24 cellular contexts compared by ENCODE assay signal in the genomic region with DNA sequence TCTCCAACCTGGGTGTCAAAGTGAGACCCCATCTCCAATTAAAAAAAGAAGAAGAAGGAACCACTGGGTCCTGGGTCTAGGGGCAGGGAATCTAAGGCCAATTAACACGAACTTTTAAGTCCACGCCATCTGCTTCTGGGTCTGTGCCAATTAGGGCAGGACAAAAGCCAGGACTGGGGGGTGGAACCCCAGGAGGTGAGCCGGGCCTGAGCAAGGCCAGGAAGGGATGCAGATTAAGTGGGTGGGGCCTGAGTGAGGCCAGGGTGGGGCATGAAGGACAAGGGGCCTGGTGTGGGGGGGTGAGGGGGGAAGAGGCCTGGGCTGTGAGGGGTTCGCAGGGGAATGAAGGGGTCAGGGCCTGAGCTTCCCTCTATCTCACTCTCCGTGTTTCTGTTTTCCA. TPM values are rescaled to one million over a fixed set of nuclear protein-coding genes. Genes with fewer than 3 reads are reported as not detected.
A peak's percentile ranks its signal among the peaks of the same experiment; 100 is the strongest.
DNase-seq lines count a peak whose midpoint lies in the region; ATAC-seq, FAIRE-seq and TF ChIP-seq lines count a peak whose summit lies in the region.
"Had no signal": no experiment of that assay in that cellular context is flagged by ENCODE, and none has a peak within 500 bp of the region (broad histone marks: within the 10 kb centered on the region; RNA-seq: fewer than 3 reads in every experiment).

No MANE protein-coding gene starts in this region.

- peak overlapping the region; percentile 69 for H3K27ac Mint-ChIP-seq in type B pancreatic cell
- H3K27ac Mint-ChIP-seq: activated CD8-positive, alpha-beta T cell treated with anti-CD3 and anti-CD28 coated beads for 36 hours; CD4-positive, alpha-beta memory T cell; IgD-negative memory B cell; T-helper 2 cell treated with Interferon-gamma antibody and Interleukin-4, amounts not matched to agents 5 μg/mL and 100 μg/mL, for 36 hours had no signal

- no peak overlapping the region for H3K4ac ChIP-seq in IMR-90 (ENCODE audit: low read depth, low read length)

- H3K56ac ChIP-seq in IMR-90 (ENCODE audit: extremely low read depth, insufficient read depth, low read length) = no peak overlapping the region

- CTCF ChIA-PET in IMR-90 (lab: Yijun Ruan, JAX) = interaction anchor here (0.7 kb wide), 1 partner anchor 14 kb away, joined by 4 read pairs; no protein-coding TSS in a partner anchor
- CTCF ChIA-PET in K562 (lab: Yijun Ruan, JAX; ENCODE audit: low intra/inter-chr PET ratio) = no interaction called here

- 69% methylated on average over 3 of the region's 5 CpGs; no CpG with 5 or more reads in 1 of the 2 experiments for WGBS in IMR-90 (ENCODE audit: extremely low coverage in 2 of 2, insufficient read length in 1 of 2), 2 experiments
- WGBS in K562 (ENCODE audit: insufficient coverage, low coverage, missing lambda C conversion rate) = 31% methylated on average over 4 of the region's 5 CpGs

- no peak overlapping the region for H3K23ac ChIP-seq in IMR-90 (ENCODE audit: low read depth, low read length)

- H3K27me3 ChIP-seq in IMR-90 (ENCODE audit: control insufficient read depth, insufficient read depth, low read length) (no peaks in the 10 kb centered on the region), K562 (ENCODE audit: control insufficient read depth in 2 of 2, insufficient read depth in 2 of 2, low read length in 2 of 2) (no peaks in the 10 kb centered on the region)
- H3K27me3 ChIP-seq: breast epithelium, MG63 had no signal

- peaks cover 40% of the 10 kb centered on the region for H3K36me3 Mint-ChIP-seq in type B pancreatic cell

- H3K9me1 ChIP-seq in IMR-90 (ENCODE audit: insufficient read depth, low read length) (peaks cover 7% of the 10 kb centered on the region; the same call in 1 of the 2 replicates), K562 (ENCODE audit: control insufficient read depth, insufficient read depth, low read length) (peaks cover 2% of the 10 kb centered on the region)

- peaks cover 23 to 66% of the 10 kb centered on the region in 2 experiments for H3K79me1 ChIP-seq in IMR-90 (ENCODE audit: low read depth in 1 of 2, low read length in 2 of 2)

- no peak overlapping the region for H3K4me3 Mint-ChIP-seq in type B pancreatic cell
- H3K4me3 Mint-ChIP-seq: activated CD8-positive, alpha-beta T cell treated with anti-CD3 and anti-CD28 coated beads for 36 hours; CD4-positive, alpha-beta memory T cell; IgD-negative memory B cell; T-helper 2 cell treated with Interferon-gamma antibody and Interleukin-4, amounts not matched to agents 5 μg/mL and 100 μg/mL, for 36 hours had no signal

- H3K27ac ChIP-seq in IMR-90 (ENCODE audit: insufficient read depth, low read length) (no peak overlapping the region), K562 (ENCODE audit: extremely low read depth, low read depth, low read length) (peak overlapping the region; percentile 80), kidney (ENCODE audit: low read depth in 2 of 2, low read length in 2 of 2) (peak overlapping the region in 1 of 2 donors; percentile 20)
- H3K27ac ChIP-seq: breast epithelium, prostate gland, SK-N-MC had no signal

- H2AK9ac ChIP-seq in IMR-90 (replicated peaks; ENCODE audit: low read depth, low read length, poor library complexity) = no peak overlapping the region

- H3K27me3 Mint-ChIP-seq in type B pancreatic cell = no peaks in the 10 kb centered on the region
- H3K27me3 Mint-ChIP-seq: activated CD8-positive, alpha-beta T cell treated with anti-CD3 and anti-CD28 coated beads for 36 hours; CD4-positive, alpha-beta memory T cell; IgD-negative memory B cell had no signal

- no peak overlapping the region for H4K5ac ChIP-seq in IMR-90 (ENCODE audit: low read depth, low read length)

- no peak overlapping the region for H3K14ac ChIP-seq in IMR-90 (replicated peaks; ENCODE audit: low read depth, low read length)

- H3K4me3 ChIP-seq in IMR-90 (ENCODE audit: insufficient read depth, low read depth, low read length) (no peak overlapping the region), K562 (no peak overlapping the region), kidney (ENCODE audit: low read length in 2 of 2) (no peak overlapping the region)
- H3K4me3 ChIP-seq: breast epithelium, MG63, prostate gland, SK-N-MC had no signal

- no peak overlapping the region for H4K8ac ChIP-seq in IMR-90 (ENCODE audit: low read depth in 2 of 2, low read length in 2 of 2)

- H3K18ac ChIP-seq in IMR-90 (ENCODE audit: low read depth, low read length) = no peak overlapping the region

- peaks cover 17% of the 10 kb centered on the region for H3K36me3 ChIP-seq in IMR-90 (ENCODE audit: control insufficient read depth, insufficient read depth, low read length)
- H3K36me3 ChIP-seq in K562 (ENCODE audit: control insufficient read depth, insufficient read depth, low read length) = peaks cover 65% of the 10 kb centered on the region; the same call in 2 of the 3 replicates
- peaks cover 0 to 6% of the 10 kb centered on the region in 2 donors for H3K36me3 ChIP-seq in kidney (ENCODE audit: control insufficient read depth in 1 of 2, insufficient read depth in 2 of 2, low read length in 2 of 2)
- H3K36me3 ChIP-seq: breast epithelium, prostate gland had no signal

- peaks cover 9% of the 10 kb centered on the region for H3K4me1 Mint-ChIP-seq in type B pancreatic cell (ENCODE audit: unreplicated experiment)

- TF ChIP-seq EP300 in K562 (IDR thresholded peaks at IDR 0.05; ENCODE audit: low read length) = no peak

- peaks cover 11% of the 10 kb centered on the region; the same call in 1 of the 2 replicates for H4K20me1 ChIP-seq in IMR-90 (ENCODE audit: insufficient read depth, low read length)
- H4K20me1 ChIP-seq in K562 (replicated peaks; ENCODE audit: control insufficient read depth, insufficient read depth, low read length) = no peaks in the 10 kb centered on the region

- no peak for ATAC-seq in IMR-90 (ENCODE audit: low read depth)
- peak; percentile 96 for ATAC-seq in K562
- no peak for ATAC-seq in GM19035 (IDR thresholded peaks at IDR 0.05; ENCODE audit: unreplicated experiment)
- ATAC-seq: activated CD8-positive, alpha-beta T cell treated with anti-CD3 and anti-CD28 coated beads for 36 hours; left ventricle myocardium superior had no signal

- H2AK5ac ChIP-seq in IMR-90 (ENCODE audit: low read depth, low read length) = peak overlapping the region; percentile 1; the same call in 1 of the 2 replicates

- no peak overlapping the region for H4K91ac ChIP-seq in IMR-90 (ENCODE audit: insufficient read depth, low read depth, low read length)

- intact Hi-C loops in IMR-90 (cut with micrococcal nuclease) (no loop called here), K562 (cut with micrococcal nuclease) (no loop called here), kidney (cut with DNase I) (no loop called here)

- H2BK5ac ChIP-seq in IMR-90 (ENCODE audit: low read depth, low read length, poor library complexity, severe bottlenecking) = no peak overlapping the region

- H3K4me1 ChIP-seq in IMR-90 (ENCODE audit: control insufficient read depth, insufficient read depth, low read length) (peaks cover 8% of the 10 kb centered on the region), K562 (replicated peaks in 1 of 2; ENCODE audit: control insufficient read depth in 2 of 2, insufficient read depth in 2 of 2, low read length in 2 of 2) (peaks cover 15 to 26% of the 10 kb centered on the region in 2 experiments), kidney (ENCODE audit: control insufficient read depth in 1 of 2, insufficient read depth in 1 of 2, low read depth in 1 of 2, low read length in 2 of 2) (peaks cover 6 to 13% of the 10 kb centered on the region in 2 donors)
- H3K4me1 ChIP-seq: breast epithelium, prostate gland had no signal

- dilution Hi-C loops in IMR-90 (cut with HindIII; ENCODE audit: low sequenced_read_pairs, unreplicated experiment) = no loop called here

- POLR2A ChIA-PET in IMR-90 (lab: Charles Lee; ENCODE audit: unreplicated experiment) (no interaction called here), K562 (lab: Yijun Ruan, JAX) (interaction anchor here (0.6 kb wide), 3 partner anchors 15 to 453 kb away, joined by 3 to 4 read pairs (median 3); no protein-coding TSS in a partner anchor)

- no peak for TF ChIP-seq CTCF in IMR-90 (conservative IDR thresholded peaks at IDR 0.05; ENCODE audit: low read depth, low read length)
- TF ChIP-seq CTCF in K562 (IDR thresholded peaks at IDR 0.05 in 2 of 3, conservative IDR thresholded peaks at IDR 0.05 in 1 of 3; ENCODE audit: insufficient read depth in 2 of 3, low read depth in 1 of 3, low read length in 3 of 3) = no peak
- TF ChIP-seq CTCF in kidney (IDR thresholded peaks at IDR 0.05; ENCODE audit: borderline replicate concordance, extremely low read depth, insufficient read depth) = no peak
- TF ChIP-seq CTCF in type B pancreatic cell (conservative IDR thresholded peaks at IDR 0.05) = no peak

- in situ Hi-C loops in IMR-90 (cut with MboI; ENCODE audit: low sequenced_read_pairs) (no loop called here), K562 (cut with MboI) (no loop called here)

- BruUV-seq in IMR-90 (replicated peaks; lab: Mats Ljungman, UMichigan) = no TSS peak
- no TSS peak for BruUV-seq in K562 (replicated peaks; lab: Mats Ljungman, UMichigan)

- FAIRE-seq in K562 (lab: Jason Lieb, UNC) = peak; percentile 82
- no peak for FAIRE-seq in kidney (lab: Jason Lieb, UNC)

- H2AFZ ChIP-seq in IMR-90 (replicated peaks; ENCODE audit: low read length, poor library complexity) = no peak overlapping the region
- H2AFZ ChIP-seq in K562 (ENCODE audit: low read depth, low read length) = peak overlapping the region; percentile 56; the same call in 1 of the 2 replicates

- TF ChIP-seq RAD21 in IMR-90 (IDR thresholded peaks at IDR 0.05; ENCODE audit: low read length) = no peak
- TF ChIP-seq RAD21 in K562 (CRISPR knock-in tag; conservative IDR thresholded peaks at IDR 0.05 in 1 of 2, IDR thresholded peaks at IDR 0.05 in 1 of 2) = no peak

- H3K79me2 ChIP-seq in K562 (ENCODE audit: control insufficient read depth, insufficient read depth, low read length) = peaks cover 75% of the 10 kb centered on the region

- H2BK20ac ChIP-seq in IMR-90 (ENCODE audit: low read depth, low read length) = no peak overlapping the region

- H3K4me2 ChIP-seq in IMR-90 (ENCODE audit: low read depth, low read length) (no peak overlapping the region), K562 (ENCODE audit: insufficient read depth, low read length) (peak overlapping the region; percentile 39)

- H3K9me3 Mint-ChIP-seq in type B pancreatic cell = no peaks in the 10 kb centered on the region
- H3K9me3 Mint-ChIP-seq: activated CD8-positive, alpha-beta T cell treated with anti-CD3 and anti-CD28 coated beads for 36 hours had no signal

- H3K9me3 ChIP-seq in IMR-90 (ENCODE audit: control insufficient read depth, insufficient read depth, low read length) (no peaks in the 10 kb centered on the region), K562 (replicated peaks; ENCODE audit: control insufficient read depth, insufficient read depth, low read depth, low read length) (no peaks in the 10 kb centered on the region), kidney (ENCODE audit: control insufficient read depth in 1 of 2, low read length in 2 of 2) (no peaks in the 10 kb centered on the region)
- H3K9me3 ChIP-seq: breast epithelium, MG63, prostate gland had no signal

- no peak for DNase-seq in IMR-90
- peak; percentile 74 to 88 (median 80) for DNase-seq in K562 (ENCODE audit: extremely low read depth in 1 of 4, low spot score in 3 of 4)
- peak; percentile 75 for DNase-seq in kidney
- no peak for DNase-seq in type B pancreatic cell (ENCODE audit: extremely low spot score, unreplicated experiment)
- DNase-seq in NOMO-1 treated with dmso at 0.1 percent for 144 hours (lab: John Stamatoyannopoulos, UW; ENCODE audit: unreplicated experiment) = no peak
- no peak for DNase-seq in OCI-M1 (lab: John Stamatoyannopoulos, UW)
- DNase-seq: activated CD4-positive, CD25-positive, alpha-beta regulatory T cell; activated CD8-positive, alpha-beta T cell treated with anti-CD3 and anti-CD28 coated beads for 36 hours; activated naive CD4-positive, alpha-beta T cell; CD4-positive, alpha-beta memory T cell; dermis blood vessel endothelial cell; DMS79; left ventricle myocardium superior; NCI-H1417; NCI-H2107; NCI-H446 treated with DMSO at 0.1 percent for 48 hours; NK-92 treated with Interleukin-12 subunit alpha and Interleukin-12 subunit beta, amount 100 ng/mL, for 24 hours had no signal

- TF ChIP-seq POLR2A in IMR-90 (IDR thresholded peaks at IDR 0.05; ENCODE audit: low read depth, low read length) (no peak), K562 (conservative IDR thresholded peaks at IDR 0.05) (no peak)

- no peak overlapping the region for H2BK15ac ChIP-seq in IMR-90 (ENCODE audit: low read depth, low read length)

- H3K9ac ChIP-seq in IMR-90 (ENCODE audit: low read depth, low read length) (no peak overlapping the region), K562 (ENCODE audit: insufficient read depth in 1 of 2, low read depth in 2 of 2, low read length in 2 of 2) (peak overlapping the region; percentile 47 to 63; a peak in 3 of 4 replicates), kidney (ENCODE audit: low read length in 2 of 2) (peak overlapping the region in 1 of 2 donors; percentile 29)

- no peak overlapping the region for H2BK120ac ChIP-seq in IMR-90 (ENCODE audit: low read depth, low read length)

RNA-seq across cellular contexts. Expression of gene ZNF83, which starts 26.3 kb away (rescaled TPM):
- total RNA-seq in IMR-90 (2012; rRNA removed) = 36.9 and 42.8 TPM in 2 replicates
- 22.3 and 32.9 TPM in 2 replicates for polyA plus RNA-seq in IMR-90 (2012; rRNA removed)
- 2.1 and 5.6 TPM in 2 replicates for polyA plus RNA-seq in IMR-90 (2012; cell fraction: cytosol; rRNA removed)
- 40.6 and 340 TPM in 2 replicates for polyA plus RNA-seq in IMR-90 (2012; cell fraction: nucleus; rRNA removed; ENCODE audit: low replicate concordance)
- 132 and 250 TPM in 2 replicates for total RNA-seq in K562 (2011; cell fraction: chromatin; rRNA removed; ENCODE audit: low replicate concordance)
- 69.4 and 90.8 TPM in 2 replicates for total RNA-seq in K562 (2011; cell fraction: nucleolus; rRNA removed)
- total RNA-seq in K562 (2011; cell fraction: nucleoplasm; rRNA removed) = 166 and 244 TPM in 2 replicates
- total RNA-seq in K562 (2014; rRNA removed) = 35.2 and 35.3 TPM in 2 replicates
- 70.0 and 80.3 TPM in 2 replicates for total RNA-seq in K562 (2014; rRNA removed; fragmentation: Illumina TruSeq; extraction: Trizol)
- 63.2 and 67.0 TPM in 2 replicates for total RNA-seq in K562 (2015; rRNA removed; fragmentation: Illumina TruSeq; extraction: Trizol)
- 37.9 and 38.2 TPM in 2 replicates for total RNA-seq in K562 (2021)
- 74.3 and 82.6 TPM in 2 replicates for polyA plus RNA-seq in K562 (2011; rRNA removed)
- 12.3 and 38.2 TPM in 2 replicates for polyA plus RNA-seq in K562 (2011; cell fraction: cytosol; rRNA removed)
- polyA plus RNA-seq in K562 (2011; cell fraction: nucleus; rRNA removed) = 129 and 148 TPM in 2 replicates
- polyA plus RNA-seq in K562 (2012) = 27.7 and 49.9 TPM in 2 replicates
- polyA plus RNA-seq in K562 (2014; fragmentation: Illumina TruSeq; extraction: Trizol) = 47.8 and 54.1 TPM in 2 replicates
- polyA plus RNA-seq in K562 (2014; fragmentation: Nextera tagmentation; extraction: Ambion mirVana) = 10 to 100 TPM; 18.6 to 28.2 TPM
- 49.9 and 51.9 TPM in 2 replicates for polyA plus RNA-seq in K562 (2014; rRNA removed)
- polyA minus RNA-seq in K562 (2011; rRNA and poly(A)+ RNA removed) = 63.7 and 81.3 TPM in 2 replicates
- polyA minus RNA-seq in K562 (2011; cell fraction: cytosol; rRNA and poly(A)+ RNA removed) = 19.2 and 20.6 TPM in 2 replicates
- polyA minus RNA-seq in K562 (2011; cell fraction: nucleus; rRNA and poly(A)+ RNA removed) = 43.5 and 79.2 TPM in 2 replicates
- total RNA-seq in kidney = 90.4 TPM
- 51.8 TPM for polyA plus RNA-seq in kidney (ENCODE audit: insufficient read depth, low read depth, low replicate concordance)
- total RNA-seq in type B pancreatic cell (ENCODE audit: low replicate concordance) = 76.2 and 81.0 TPM in 2 replicates

Comparison
In these comparisons a context has a peak if more than half of its experiments do, and no peak if none do; other contexts are left out.
1. DNase-seq: peak in K562 (4 of 4) and kidney (single experiment); none in IMR-90 (single experiment), type B pancreatic cell (single experiment), NOMO-1 treated with dmso at 0.1 percent for 144 hours (single experiment) and OCI-M1 (single experiment).